8 cellular contexts compared by ENCODE assay signal in genomic region chr17:49696233-49696761, GRCh38.
DNase-seq lines count a peak whose midpoint lies in the region; ATAC-seq and TF ChIP-seq lines count a peak whose summit lies in the region.

No MANE protein-coding gene starts in this region.

- no peak for ATAC-seq in GM19324 (IDR thresholded peaks at IDR 0.05; ENCODE audit: low FRiP score, unreplicated experiment)

- no peak for TF ChIP-seq POLR2A in NB4 (IDR thresholded peaks at IDR 0.05; ENCODE audit: extremely low read depth, insufficient read length)

- TF ChIP-seq CTCF in GM13976 (IDR thresholded peaks at IDR 0.05; ENCODE audit: borderline replicate concordance, control extremely low read depth, extremely low read depth, insufficient read depth, missing control alignments) (no peak), NB4 (IDR thresholded peaks at IDR 0.05; ENCODE audit: low read depth, low read length) (no peak)

- DNase-seq in GM13976 (ENCODE audit: low spot score) (peak; percentile 79), NB4 (ENCODE audit: low read depth) (peak; percentile 80), NCI-H2107 treated with DMSO at 0.1 percent for 48 hours (lab: John Stamatoyannopoulos, UW; ENCODE audit: unreplicated experiment) (no peak), NCI-H2081 treated with DMSO at 0.1 percent for 48 hours (lab: John Stamatoyannopoulos, UW) (no peak), NCI-H1105 (lab: John Stamatoyannopoulos, UW) (no peak)
- DNase-seq in activated gamma-delta T cell treated with anti-CD3 and anti-CD28 coated beads, Interleukin-2, amount 50 U/mL, for 16 hours (ENCODE audit: low read depth), result peak; percentile 69
- peak; percentile 40 to 68 (median 46) for DNase-seq in stimulated activated CD4-positive, alpha-beta T cell treated with anti-CD3 and anti-CD28 coated beads, Interleukin-1b, Interleukin-23, amount 100 ng/mL, for 24 hours (ENCODE audit: low read depth in 4 of 4, low spot score in 1 of 4)

- in situ Hi-C loops in GM13976 (cut with MboI; ENCODE audit: low sequenced_read_pairs, unreplicated experiment), result loop anchor here (25.0 kb wide), 1 partner anchor 284 kb away; the partner anchor contains the start of gene PHB1

- H3K4me3 ChIP-seq in NB4 (ENCODE audit: low read depth, low read length), result no peak overlapping the region

Comparison
In these comparisons a context has a peak if more than half of its experiments do, and no peak if none do; other contexts are left out.
1. DNase-seq: peak in GM13976 (single experiment), NB4 (single experiment), activated gamma-delta T cell treated with anti-CD3 and anti-CD28 coated beads, Interleukin-2, amount 50 U/mL, for 16 hours (single experiment) and stimulated activated CD4-positive, alpha-beta T cell treated with anti-CD3 and anti-CD28 coated beads, Interleukin-1b, Interleukin-23, amount 100 ng/mL, for 24 hours (4 of 4); none in NCI-H2107 treated with DMSO at 0.1 percent for 48 hours (single experiment), NCI-H2081 treated with DMSO at 0.1 percent for 48 hours (single experiment) and NCI-H1105 (single experiment).